ENCODE assay signal across 22 cellular contexts in the genomic region with DNA sequence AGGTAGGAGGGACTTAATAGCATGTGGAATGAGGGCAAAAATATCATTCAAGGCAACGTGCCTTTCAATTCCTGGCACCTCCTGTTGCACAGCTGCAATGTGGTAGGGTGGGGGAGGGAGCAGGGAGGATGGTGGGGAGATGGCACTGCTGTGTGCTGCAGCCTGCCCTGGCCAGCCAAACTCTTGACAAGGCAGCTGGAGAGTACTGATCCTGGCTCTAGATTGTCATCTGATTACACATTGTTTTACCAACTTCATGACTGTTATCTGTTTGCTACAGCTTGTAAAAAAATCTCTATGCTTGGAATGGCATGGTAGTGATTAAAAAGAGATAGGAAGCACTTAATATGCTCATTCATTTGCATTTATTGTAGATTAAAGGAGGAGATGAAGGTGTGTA. TPM values are rescaled to one million over a fixed set of nuclear protein-coding genes. Genes with fewer than 3 reads are reported as not detected.
DNase-seq lines count a peak whose midpoint lies in the region; ATAC-seq, FAIRE-seq and TF ChIP-seq lines count a peak whose summit lies in the region.
"Had no signal": no experiment of that assay in that cellular context is flagged by ENCODE, and none has a peak within 500 bp of the region (broad histone marks: within the 10 kb centered on the region; RNA-seq: fewer than 3 reads in every experiment).

No MANE protein-coding gene starts in this region.

- peaks cover 3% of the 10 kb centered on the region for H3K36me3 Mint-ChIP-seq in activated naive CD4-positive, alpha-beta T cell treated with anti-CD3 and anti-CD28 coated beads, Interleukin-2, amount 50 U/mL, for 24 hours
- H3K36me3 Mint-ChIP-seq in activated naive CD4-positive, alpha-beta T cell treated with anti-CD3 and anti-CD28 coated beads, Interleukin-2, amount 10 ng/mL, durations not matched to agents 7 days and 5 days: no peaks in the 10 kb centered on the region
- H3K36me3 Mint-ChIP-seq in HFFc6 (ENCODE audit: low read depth): no peaks in the 10 kb centered on the region
- H3K36me3 Mint-ChIP-seq: activated naive CD8-positive, alpha-beta T cell treated with anti-CD3 and anti-CD28 coated beads, Interleukin-2, amount 10 ng/mL, durations not matched to agents 7 days and 5 days had no signal

- H3K4me3 ChIP-seq in GM12878 (no peak overlapping the region), thymus (ENCODE audit: low read length) (peak overlapping the region; percentile 15), MM.1S (ENCODE audit: low read length) (no peak overlapping the region)
- H3K4me3 ChIP-seq: BLaER1, cardiac muscle cell, GM23338, hepatocyte, smooth muscle cell, tibial nerve had no signal

- H3K4me2 ChIP-seq in GM12878 (ENCODE audit: control insufficient read depth, insufficient read depth) (no peak overlapping the region), MM.1S (ENCODE audit: low read depth, low read length) (no peak overlapping the region)
- H3K4me2 ChIP-seq: BLaER1, GM23338, hepatocyte had no signal

- H3F3A ChIP-seq in MM.1S (ENCODE audit: insufficient read depth, low read length): peaks cover 19% of the 10 kb centered on the region

- H3K27ac Mint-ChIP-seq in activated naive CD4-positive, alpha-beta T cell treated with anti-CD3 and anti-CD28 coated beads, Interleukin-2, amount 50 U/mL, for 24 hours: peak overlapping the region; percentile 18
- no peak overlapping the region for H3K27ac Mint-ChIP-seq in activated naive CD4-positive, alpha-beta T cell treated with anti-CD3 and anti-CD28 coated beads, Interleukin-2, amount 10 ng/mL, durations not matched to agents 7 days and 5 days
- H3K27ac Mint-ChIP-seq in HFFc6: no peak overlapping the region
- H3K27ac Mint-ChIP-seq: activated naive CD8-positive, alpha-beta T cell treated with anti-CD3 and anti-CD28 coated beads, Interleukin-2, amount 10 ng/mL, durations not matched to agents 7 days and 5 days; GM23338 had no signal

- no peak for TF ChIP-seq EP300 in GM12878 (IDR thresholded peaks at IDR 0.05; ENCODE audit: borderline replicate concordance in 1 of 2, control insufficient read depth in 1 of 2, low read depth in 2 of 2, low read length in 2 of 2)

- POLR2A ChIA-PET in GM12878 (lab: Charles Lee): interaction anchor here (0.6 to 0.7 kb wide), 2 partner anchors 46 to 246 kb away, joined by 3 to 6 read pairs; no protein-coding TSS in a partner anchor

- no peak overlapping the region for H3K4me3 Mint-ChIP-seq in activated naive CD4-positive, alpha-beta T cell treated with anti-CD3 and anti-CD28 coated beads, Interleukin-2, amount 50 U/mL, for 24 hours
- H3K4me3 Mint-ChIP-seq in activated naive CD4-positive, alpha-beta T cell treated with anti-CD3 and anti-CD28 coated beads, Interleukin-2, amount 10 ng/mL, durations not matched to agents 7 days and 5 days: no peak overlapping the region
- H3K4me3 Mint-ChIP-seq in HFFc6: no peak overlapping the region
- H3K4me3 Mint-ChIP-seq: activated naive CD8-positive, alpha-beta T cell treated with anti-CD3 and anti-CD28 coated beads, Interleukin-2, amount 10 ng/mL, durations not matched to agents 7 days and 5 days; activated T-cell treated with anti-CD3 and anti-CD28 coated beads, Interleukin-2, amount 50 U/mL, for 4 hours; GM23338 had no signal

- no peaks in the 10 kb centered on the region for H3K4me1 ChIP-seq in GM12878 (ENCODE audit: control insufficient read depth, insufficient read depth, low read length)
- H3K4me1 ChIP-seq in thymus (ENCODE audit: control insufficient read depth, insufficient read depth, low read length): peaks cover 53% of the 10 kb centered on the region
- peaks cover 33% of the 10 kb centered on the region for H3K4me1 ChIP-seq in MM.1S (ENCODE audit: low read length)
- H3K4me1 ChIP-seq: BLaER1 had no signal

- TF ChIP-seq POLR2A in GM12878 (IDR thresholded peaks at IDR 0.05; ENCODE audit: low read depth, low read length): no peak

- no peaks in the 10 kb centered on the region for H3K36me3 ChIP-seq in GM12878 (ENCODE audit: control insufficient read depth in 2 of 2, insufficient read depth in 2 of 2, low read length in 1 of 2)
- no peaks in the 10 kb centered on the region for H3K36me3 ChIP-seq in thymus (ENCODE audit: control insufficient read depth, insufficient read depth)
- H3K36me3 ChIP-seq in MM.1S (replicated peaks; ENCODE audit: insufficient read depth, low read length): no peaks in the 10 kb centered on the region
- H3K36me3 ChIP-seq: BLaER1, cardiac muscle cell, tibial nerve had no signal

- no peaks in the 10 kb centered on the region for H3K9me2 ChIP-seq in MM.1S (replicated peaks; ENCODE audit: insufficient read depth, low read length)

- no peaks in the 10 kb centered on the region for H3K9me3 Mint-ChIP-seq in activated naive CD4-positive, alpha-beta T cell treated with anti-CD3 and anti-CD28 coated beads, Interleukin-2, amount 50 U/mL, for 24 hours
- no peaks in the 10 kb centered on the region for H3K9me3 Mint-ChIP-seq in activated naive CD4-positive, alpha-beta T cell treated with anti-CD3 and anti-CD28 coated beads, Interleukin-2, amount 10 ng/mL, durations not matched to agents 7 days and 5 days
- H3K9me3 Mint-ChIP-seq in HFFc6: no peaks in the 10 kb centered on the region; the same call in 1 of the 2 replicates
- H3K9me3 Mint-ChIP-seq: activated naive CD8-positive, alpha-beta T cell treated with anti-CD3 and anti-CD28 coated beads, Interleukin-2, amount 10 ng/mL, durations not matched to agents 7 days and 5 days; activated T-cell treated with anti-CD3 and anti-CD28 coated beads, Interleukin-2, amount 50 U/mL, for 4 hours; GM23338 had no signal

- SMC1A ChIA-PET in GM12878 (lab: Charles Lee; ENCODE audit: uncharacterized antibody, unreplicated experiment): interaction anchor here (0.6 to 8.8 kb wide), 27 partner anchors 9 to 275 kb away, joined by 3 to 170 read pairs (median 5); partner anchors contain the start of gene PLCL1

- no peak for FAIRE-seq in GM12878 (lab: Jason Lieb, UNC)

- RAD21 ChIA-PET in GM12878 (lab: Charles Lee; ENCODE audit: unreplicated experiment): interaction anchor here (0.7 to 7.7 kb wide), 13 partner anchors 11 to 275 kb away, joined by 3 to 94 read pairs (median 5); no protein-coding TSS in a partner anchor

- 0% methylated on average over 1 of the region's 1 CpG for WGBS in GM12878 (ENCODE audit: insufficient coverage, insufficient replicate concordance, low lambda C conversion rate, missing lambda C conversion rate)
- 9% methylated on average over 1 of the region's 1 CpG for WGBS in thymus

- TF ChIP-seq CTCF in GM12878 (IDR thresholded peaks at IDR 0.05 in 2 of 3, conservative IDR thresholded peaks at IDR 0.05 in 1 of 3; ENCODE audit: control insufficient read depth in 2 of 3, extremely low read depth in 1 of 3, insufficient read depth in 1 of 3, low read depth in 3 of 3, low read length in 3 of 3) (no peak), HFFc6 (IDR thresholded peaks at IDR 0.05) (no peak), MM.1S (IDR thresholded peaks at IDR 0.05; ENCODE audit: low read length) (no peak)

- H3K27me3 ChIP-seq in GM12878 (replicated peaks in 1 of 2; ENCODE audit: control insufficient read depth in 2 of 2, insufficient read depth in 2 of 2, low read length in 1 of 2): no peaks in the 10 kb centered on the region
- H3K27me3 ChIP-seq in thymus (ENCODE audit: control insufficient read depth, insufficient read depth): no peaks in the 10 kb centered on the region
- no peaks in the 10 kb centered on the region for H3K27me3 ChIP-seq in MM.1S (replicated peaks; ENCODE audit: insufficient read depth, low read length)
- H3K27me3 ChIP-seq: BLaER1, tibial nerve had no signal

- no peak for TF ChIP-seq RAD21 in GM12878 (IDR thresholded peaks at IDR 0.05; ENCODE audit: insufficient read depth, low read depth, low read length)

- no peak for DNase-seq in activated naive CD4-positive, alpha-beta T cell treated with anti-CD3 and anti-CD28 coated beads, Interleukin-2, amount 10 ng/mL, durations not matched to agents 7 days and 5 days
- DNase-seq in GM12878 (ENCODE audit: low read depth, low spot score) (no peak), midbrain (lab: John Stamatoyannopoulos, UW) (peak; percentile 65), HFFc6 (no peak), MM.1S (no peak), SIG-M5 (lab: John Stamatoyannopoulos, UW) (no peak)
- DNase-seq: 8988T; activated CD4-positive, alpha-beta T cell treated with anti-CD3 and anti-CD28 coated beads, Interleukin-2, amount 50 U/mL, for 48 hours; activated naive CD8-positive, alpha-beta T cell treated with anti-CD3 and anti-CD28 coated beads, Interleukin-2, amount 10 ng/mL, durations not matched to agents 7 days and 5 days; activated T-cell treated with anti-CD3 and anti-CD28 coated beads, Interleukin-2, amount 50 U/mL, for 4 hours; effector CD8-positive, alpha-beta T cell; NCI-H1048; NCI-H524; PC-3 had no signal

- ATAC-seq in GM12878: peak; percentile 27; the same call in 1 of the 3 replicates
- ATAC-seq: activated T-cell treated with anti-CD3 and anti-CD28 coated beads, Interleukin-2, amount 50 U/mL, for 4 hours; PC-3 had no signal

- no peak overlapping the region for H3K9ac ChIP-seq in GM12878 (ENCODE audit: control insufficient read depth, insufficient read depth, low read length)
- no peak overlapping the region for H3K9ac ChIP-seq in MM.1S (ENCODE audit: low read length)
- H3K9ac ChIP-seq: BLaER1 had no signal

- no TSS peak for BruUV-seq in GM12878 (replicated peaks; lab: Mats Ljungman, UMichigan)

- no peak overlapping the region for H2AFZ ChIP-seq in GM12878 (ENCODE audit: control insufficient read depth, low read depth, low read length)
- no peak overlapping the region for H2AFZ ChIP-seq in MM.1S (ENCODE audit: low read length)
- H2AFZ ChIP-seq: hepatocyte had no signal

- H4K20me1 ChIP-seq in GM12878 (ENCODE audit: control insufficient read depth, insufficient read depth) (no peaks in the 10 kb centered on the region), MM.1S (ENCODE audit: insufficient read depth, low read length) (no peaks in the 10 kb centered on the region)
- H4K20me1 ChIP-seq: BLaER1 had no signal

- H3K27ac ChIP-seq in GM12878 (ENCODE audit: control insufficient read depth, insufficient read depth): no peak overlapping the region
- H3K27ac ChIP-seq in thymus (ENCODE audit: low read depth): no peak overlapping the region
- no peak overlapping the region for H3K27ac ChIP-seq in MM.1S (ENCODE audit: low read length)
- H3K27ac ChIP-seq: BLaER1, cardiac muscle cell, hepatocyte, tibial nerve had no signal

- in situ Hi-C loops in GM12878 (cut with MboI): no loop called here

- peaks cover 96% of the 10 kb centered on the region for H3K4me1 Mint-ChIP-seq in activated naive CD4-positive, alpha-beta T cell treated with anti-CD3 and anti-CD28 coated beads, Interleukin-2, amount 50 U/mL, for 24 hours
- peaks cover 33% of the 10 kb centered on the region for H3K4me1 Mint-ChIP-seq in activated naive CD4-positive, alpha-beta T cell treated with anti-CD3 and anti-CD28 coated beads, Interleukin-2, amount 10 ng/mL, durations not matched to agents 7 days and 5 days
- no peaks in the 10 kb centered on the region; the same call in 1 of the 2 replicates for H3K4me1 Mint-ChIP-seq in HFFc6 (ENCODE audit: low read depth)
- H3K4me1 Mint-ChIP-seq: activated naive CD8-positive, alpha-beta T cell treated with anti-CD3 and anti-CD28 coated beads, Interleukin-2, amount 10 ng/mL, durations not matched to agents 7 days and 5 days had no signal

- CTCF ChIA-PET in activated naive CD4-positive, alpha-beta T cell treated with anti-CD3 and anti-CD28 coated beads, Interleukin-2, amount 10 ng/mL, durations not matched to agents 7 days and 5 days (lab: Charles Lee): interaction anchor here (1.5 to 2.5 kb wide), 3 partner anchors 15 to 275 kb away, joined by 4 to 17 read pairs (median 6); no protein-coding TSS in a partner anchor
- CTCF ChIA-PET in GM12878 (lab: Yijun Ruan, JAX): interaction anchor here (0.5 to 7.2 kb wide), 23 partner anchors 11 to 463 kb away, joined by 3 to 128 read pairs (median 4); no protein-coding TSS in a partner anchor

- no peaks in the 10 kb centered on the region for H3K9me3 ChIP-seq in GM12878 (replicated peaks; ENCODE audit: control insufficient read depth, insufficient read depth, low read length)
- no peaks in the 10 kb centered on the region for H3K9me3 ChIP-seq in thymus (ENCODE audit: control insufficient read depth)
- H3K9me3 ChIP-seq in MM.1S (replicated peaks; ENCODE audit: insufficient read depth, low read length): no peaks in the 10 kb centered on the region
- H3K9me3 ChIP-seq: BLaER1, tibial nerve had no signal

- H3K79me2 ChIP-seq in GM12878 (ENCODE audit: control insufficient read depth, insufficient read depth, low read length) (no peaks in the 10 kb centered on the region), MM.1S (ENCODE audit: low read length) (no peaks in the 10 kb centered on the region)
- H3K79me2 ChIP-seq: hepatocyte had no signal

- H3K27me3 Mint-ChIP-seq in activated naive CD4-positive, alpha-beta T cell treated with anti-CD3 and anti-CD28 coated beads, Interleukin-2, amount 50 U/mL, for 24 hours: no peaks in the 10 kb centered on the region
- H3K27me3 Mint-ChIP-seq in activated naive CD4-positive, alpha-beta T cell treated with anti-CD3 and anti-CD28 coated beads, Interleukin-2, amount 10 ng/mL, durations not matched to agents 7 days and 5 days: no peaks in the 10 kb centered on the region
- H3K27me3 Mint-ChIP-seq in HFFc6 (ENCODE audit: insufficient read depth): no peaks in the 10 kb centered on the region; the same call in 1 of the 2 replicates

- intact Hi-C loops in GM12878 (cut with micrococcal nuclease; ENCODE audit: unreplicated experiment): no loop called here

RNA-seq across cellular contexts. Expression of gene PLCL1, which starts 47.7 kb away (rescaled TPM):
- total RNA-seq in GM12878 (2013; cell fraction: nucleolus; rRNA removed): 7.5 and 8.9 TPM in 2 replicates
- total RNA-seq in GM12878 (2014; rRNA removed) (0.22 and 0.23 TPM in 2 replicates), GM12878 (2014; rRNA removed; fragmentation: Illumina TruSeq; extraction: Trizol) (0.23 and 0.49 TPM in 2 replicates), GM12878 (2021) (0.40 and 0.46 TPM in 2 replicates)
- 0.13 TPM for polyA plus RNA-seq in GM12878 (2011; ENCODE audit: low read depth)
- polyA plus RNA-seq in GM12878 (2011; rRNA removed) (1.5 and 2.3 TPM in 2 replicates), GM12878 (2014; fragmentation: Illumina TruSeq; extraction: Trizol) (0.34 and 0.59 TPM in 2 replicates), GM12878 (2014; fragmentation: Nextera tagmentation; extraction: Ambion mirVana) (under 1 TPM; 0.03 to 0.05 TPM), GM12878 (2014; rRNA removed) (0.10 and 0.20 TPM in 2 replicates), GM12878 (2016; fragmentation: Nextera tagmentation; extraction: Ambion mirVana) (under 1 TPM; 0.05 to 0.11 TPM), thymus (7.8 TPM)
- polyA plus RNA-seq in GM12878 (2011; cell fraction: cytosol; rRNA removed): 0.37 and 0.54 TPM in 2 replicates
- 0.83 and 0.99 TPM in 2 replicates for polyA plus RNA-seq in GM12878 (2011; cell fraction: nucleus; rRNA removed)
- 0.11 and 0.18 TPM in 2 replicates for polyA plus RNA-seq in GM12878 (2012)
- 2.7 and 5.9 TPM in 2 replicates for polyA minus RNA-seq in GM12878 (2011; rRNA and poly(A)+ RNA removed)
- polyA minus RNA-seq in GM12878 (2011; cell fraction: cytosol; rRNA and poly(A)+ RNA removed): 0.67 and 0.83 TPM in 2 replicates
- 2.5 and 3.3 TPM in 2 replicates for polyA minus RNA-seq in GM12878 (2011; cell fraction: nucleus; rRNA and poly(A)+ RNA removed)
- total RNA-seq in HFFc6 (2021; fragmentation: NEBNext Ultra II Directional; extraction: Animal tissue kit (Norgen Biotek cat#: 25700)): under 1 TPM in 4 of 6 experiments, not detected in 2; 0.03 to 0.14 (median 0.12) TPM
- total RNA-seq: GM23338, PC-3 had no signal
- polyA plus RNA-seq: GM23338 had no signal
